In genomic region chr3:98565237-98565643, GRCh38 we compare ENCODE assay signal across 16 cellular contexts. TPM values are rescaled to one million over a fixed set of nuclear protein-coding genes. Genes with fewer than 3 reads are reported as not detected.
DNase-seq lines count a peak whose midpoint lies in the region; ATAC-seq, FAIRE-seq and TF ChIP-seq lines count a peak whose summit lies in the region.
"Had no signal": no experiment of that assay in that cellular context is flagged by ENCODE, and none has a peak within 500 bp of the region (broad histone marks: within the 10 kb centered on the region; RNA-seq: fewer than 3 reads in every experiment).

No MANE protein-coding gene starts in this region.

- no peak overlapping the region for H3K9ac ChIP-seq in kidney (ENCODE audit: low read length in 2 of 2)
- H3K9ac ChIP-seq: neural progenitor cell had no signal

- CTCF ChIA-PET in activated naive CD4-positive, alpha-beta T cell treated with anti-CD3 and anti-CD28 coated beads, Interleukin-2, amount 10 ng/mL, durations not matched to agents 7 days and 5 days (lab: Charles Lee), result interaction anchor here (1.6 kb wide), 1 partner anchor 9 kb away, joined by 7 read pairs; no protein-coding TSS in a partner anchor

- H3K4me3 ChIP-seq in kidney (ENCODE audit: low read length in 2 of 2), result no peak overlapping the region
- H3K4me3 ChIP-seq: HAP-1, neural progenitor cell had no signal

- FAIRE-seq in kidney (lab: Jason Lieb, UNC), result no peak
- FAIRE-seq: urothelium cell line had no signal

- peaks cover 90% of the 10 kb centered on the region for H3K4me1 Mint-ChIP-seq in activated naive CD4-positive, alpha-beta T cell treated with anti-CD3 and anti-CD28 coated beads, Interleukin-2, amount 10 ng/mL, durations not matched to agents 7 days and 5 days
- H3K4me1 Mint-ChIP-seq in activated naive CD8-positive, alpha-beta T cell treated with anti-CD3 and anti-CD28 coated beads for 36 hours, result peaks cover 64% of the 10 kb centered on the region
- H3K4me1 Mint-ChIP-seq in stimulated activated naive CD8-positive, alpha-beta T cell treated with anti-CD3 and anti-CD28 coated beads, Interleukin-15, Interleukin-2, amounts not matched to agents 100 ng/mL and 50 ng/mL, for 24 hours (ENCODE audit: low read depth), result peaks cover 79% of the 10 kb centered on the region
- H3K4me1 Mint-ChIP-seq: neural progenitor cell had no signal

- ATAC-seq in HG02938 (IDR thresholded peaks at IDR 0.05; ENCODE audit: unreplicated experiment) (peak; percentile 17), GM21390 (IDR thresholded peaks at IDR 0.05; ENCODE audit: unreplicated experiment) (no peak)

- H3K9me3 ChIP-seq in kidney (ENCODE audit: control insufficient read depth in 1 of 2, low read length in 2 of 2), result no peaks in the 10 kb centered on the region
- H3K9me3 ChIP-seq: HAP-1 had no signal

- H3K4me3 Mint-ChIP-seq in activated naive CD4-positive, alpha-beta T cell treated with anti-CD3 and anti-CD28 coated beads, Interleukin-2, amount 10 ng/mL, durations not matched to agents 7 days and 5 days, result peak overlapping the region; percentile 19
- peak overlapping the region; percentile 18 for H3K4me3 Mint-ChIP-seq in activated naive CD8-positive, alpha-beta T cell treated with anti-CD3 and anti-CD28 coated beads for 36 hours
- H3K4me3 Mint-ChIP-seq in stimulated activated naive CD8-positive, alpha-beta T cell treated with anti-CD3 and anti-CD28 coated beads, Interleukin-15, Interleukin-2, amounts not matched to agents 100 ng/mL and 50 ng/mL, for 24 hours, result peak overlapping the region; percentile 17
- H3K4me3 Mint-ChIP-seq: neural progenitor cell had no signal

- H3K27ac ChIP-seq in kidney (ENCODE audit: low read depth in 2 of 2, low read length in 2 of 2), result no peak overlapping the region
- H3K27ac ChIP-seq: neural progenitor cell, VCaP had no signal

- no peak for TF ChIP-seq CTCF in kidney (IDR thresholded peaks at IDR 0.05; ENCODE audit: borderline replicate concordance, extremely low read depth, insufficient read depth)

- no peaks in the 10 kb centered on the region for H3K4me1 ChIP-seq in kidney (ENCODE audit: control insufficient read depth in 1 of 2, insufficient read depth in 1 of 2, low read depth in 1 of 2, low read length in 2 of 2)
- H3K4me1 ChIP-seq: HAP-1, neural progenitor cell had no signal

- intact Hi-C loops in kidney (cut with DNase I), result no loop called here

- H3K36me3 ChIP-seq in kidney (ENCODE audit: control insufficient read depth in 1 of 2, insufficient read depth in 2 of 2, low read length in 2 of 2), result no peaks in the 10 kb centered on the region
- H3K36me3 ChIP-seq: HAP-1, neural progenitor cell had no signal

- no peak for DNase-seq in activated naive CD4-positive, alpha-beta T cell treated with anti-CD3 and anti-CD28 coated beads, Interleukin-2, amount 10 ng/mL, durations not matched to agents 7 days and 5 days
- DNase-seq in activated naive CD4-positive, alpha-beta T cell treated with anti-CD3 and anti-CD28 coated beads, Interleukin-2, amount 50 U/mL, for 16 hours, result no peak
- DNase-seq in activated naive CD8-positive, alpha-beta T cell treated with anti-CD3 and anti-CD28 coated beads for 36 hours, result no peak
- DNase-seq in HUDEP-2 (lab: John Stamatoyannopoulos, UW; ENCODE audit: unreplicated experiment in 76 of 76), result no peak
- no peak for DNase-seq in kidney
- DNase-seq: activated naive CD4-positive, alpha-beta T cell; NCI-H345; Right ventricle myocardium superior had no signal

- H3K36me3 Mint-ChIP-seq in activated naive CD4-positive, alpha-beta T cell treated with anti-CD3 and anti-CD28 coated beads, Interleukin-2, amount 10 ng/mL, durations not matched to agents 7 days and 5 days, result peaks cover 19% of the 10 kb centered on the region
- peaks cover 25% of the 10 kb centered on the region for H3K36me3 Mint-ChIP-seq in activated naive CD8-positive, alpha-beta T cell treated with anti-CD3 and anti-CD28 coated beads for 36 hours
- peaks cover 4% of the 10 kb centered on the region for H3K36me3 Mint-ChIP-seq in stimulated activated naive CD8-positive, alpha-beta T cell treated with anti-CD3 and anti-CD28 coated beads, Interleukin-15, Interleukin-2, amounts not matched to agents 100 ng/mL and 50 ng/mL, for 24 hours (ENCODE audit: low read depth)
- H3K36me3 Mint-ChIP-seq: neural progenitor cell had no signal

- H3K27ac Mint-ChIP-seq in activated naive CD4-positive, alpha-beta T cell treated with anti-CD3 and anti-CD28 coated beads, Interleukin-2, amount 10 ng/mL, durations not matched to agents 7 days and 5 days, result peak overlapping the region; percentile 99
- H3K27ac Mint-ChIP-seq in activated naive CD8-positive, alpha-beta T cell treated with anti-CD3 and anti-CD28 coated beads for 36 hours, result peak overlapping the region; percentile 79
- peak overlapping the region; percentile 72 for H3K27ac Mint-ChIP-seq in stimulated activated naive CD8-positive, alpha-beta T cell treated with anti-CD3 and anti-CD28 coated beads, Interleukin-15, Interleukin-2, amounts not matched to agents 100 ng/mL and 50 ng/mL, for 24 hours
- H3K27ac Mint-ChIP-seq: neural progenitor cell had no signal

- H3K27me3 Mint-ChIP-seq in activated naive CD4-positive, alpha-beta T cell treated with anti-CD3 and anti-CD28 coated beads, Interleukin-2, amount 10 ng/mL, durations not matched to agents 7 days and 5 days, result no peaks in the 10 kb centered on the region
- no peaks in the 10 kb centered on the region for H3K27me3 Mint-ChIP-seq in activated naive CD8-positive, alpha-beta T cell treated with anti-CD3 and anti-CD28 coated beads for 36 hours
- no peaks in the 10 kb centered on the region for H3K27me3 Mint-ChIP-seq in stimulated activated naive CD8-positive, alpha-beta T cell treated with anti-CD3 and anti-CD28 coated beads, Interleukin-15, Interleukin-2, amounts not matched to agents 100 ng/mL and 50 ng/mL, for 24 hours

- peaks cover 7% of the 10 kb centered on the region for H3K9me3 Mint-ChIP-seq in activated naive CD4-positive, alpha-beta T cell treated with anti-CD3 and anti-CD28 coated beads, Interleukin-2, amount 10 ng/mL, durations not matched to agents 7 days and 5 days
- peaks cover 11% of the 10 kb centered on the region for H3K9me3 Mint-ChIP-seq in activated naive CD8-positive, alpha-beta T cell treated with anti-CD3 and anti-CD28 coated beads for 36 hours
- H3K9me3 Mint-ChIP-seq in stimulated activated naive CD8-positive, alpha-beta T cell treated with anti-CD3 and anti-CD28 coated beads, Interleukin-15, Interleukin-2, amounts not matched to agents 100 ng/mL and 50 ng/mL, for 24 hours, result no peaks in the 10 kb centered on the region
- H3K9me3 Mint-ChIP-seq: neural progenitor cell had no signal

RNA-seq across cellular contexts. Expression of gene CPOX, which starts 28.2 kb away (rescaled TPM):
- 10 to 100 TPM; 48.6 to 54.7 TPM for total RNA-seq in activated naive CD8-positive, alpha-beta T cell treated with anti-CD3 and anti-CD28 coated beads for 36 hours
- 13.7 TPM for total RNA-seq in kidney
- 6.6 TPM for polyA plus RNA-seq in kidney (ENCODE audit: insufficient read depth, low read depth, low replicate concordance)

RNA-seq across cellular contexts. Expression of gene GPR15, which starts 33.5 kb away (rescaled TPM):
- total RNA-seq in activated naive CD8-positive, alpha-beta T cell treated with anti-CD3 and anti-CD28 coated beads for 36 hours, result 1 to 10 TPM in 1 of 2 experiments, under 1 TPM in 1; 0.52 to 1.0 TPM
- not detected for total RNA-seq in kidney
- polyA plus RNA-seq in kidney (ENCODE audit: insufficient read depth, low read depth, low replicate concordance), result not detected
- total RNA-seq: kidney epithelial cell, Right ventricle myocardium superior had no signal

RNA-seq across cellular contexts. Expression of gene CLDND1, which starts 42.5 kb away (rescaled TPM):
- 100 to 1,000 TPM; 196 to 204 TPM for total RNA-seq in activated naive CD8-positive, alpha-beta T cell treated with anti-CD3 and anti-CD28 coated beads for 36 hours
- total RNA-seq in kidney, result 77.2 TPM
- 35.8 TPM for polyA plus RNA-seq in kidney (ENCODE audit: insufficient read depth, low read depth, low replicate concordance)
